21 cellular contexts compared by ENCODE assay signal in genomic region chr2:150417278-150417677, GRCh38.
"Had no signal": no experiment of that assay in that cellular context is flagged by ENCODE, and none has a peak within 500 bp of the region (broad histone marks: within the 10 kb centered on the region; RNA-seq: fewer than 3 reads in every experiment).

No MANE protein-coding gene starts in this region.

- H3K4me1 ChIP-seq: foreskin keratinocyte, parathyroid adenoma, psoas muscle, sigmoid colon, testis, tibial nerve, upper lobe of right lung, vagina had no signal

- H3K9me3 ChIP-seq: psoas muscle, sigmoid colon, testis, tibial nerve, upper lobe of right lung, vagina had no signal

- H3K4me3 ChIP-seq: hepatocyte, psoas muscle, sigmoid colon, skin epidermis, testis, tibial nerve, upper lobe of right lung, vagina had no signal

- H3K27ac ChIP-seq: foreskin keratinocyte, hepatocyte, parathyroid adenoma, psoas muscle, sigmoid colon, skin epidermis, testis, tibial nerve, upper lobe of right lung, vagina had no signal

- H3K36me3 ChIP-seq: sigmoid colon, tibial nerve, upper lobe of right lung, vagina had no signal

- H3K27me3 ChIP-seq: foreskin keratinocyte, hepatocyte, sigmoid colon, testis, tibial nerve, upper lobe of right lung, vagina had no signal

- DNase-seq: effector CD4-positive, alpha-beta T cell; endodermal cell; erythroblast; foreskin keratinocyte; head of caudate nucleus; left colon; naive thymus-derived CD4-positive, alpha-beta T cell; nephron progenitor cell; psoas muscle; sigmoid colon; stimulated activated CD4-positive, alpha-beta T cell treated with anti-CD3 and anti-CD28 coated beads, Interleukin-2, amount 100 ng/mL, for 24 hours; stimulated activated CD4-positive, alpha-beta T cell treated with anti-CD3 and anti-CD28 coated beads, Interleukin-4, amount 100 ng/mL, for 4 hours; stimulated activated naive B cell treated with anti-CD40 and anti-IgM and Interleukin-4, amounts not matched to agents 10 μg/mL and 1 μg/mL and 100 μg/mL, for 72 hours; stimulated activated naive CD8-positive, alpha-beta T cell treated with anti-CD3 and anti-CD28 coated beads, Interleukin-15, amount 100 ng/mL, for 72 hours; testis; upper lobe of right lung had no signal
